Comparison of ENCODE assay signal across 9 cellular contexts in the genomic region with DNA sequence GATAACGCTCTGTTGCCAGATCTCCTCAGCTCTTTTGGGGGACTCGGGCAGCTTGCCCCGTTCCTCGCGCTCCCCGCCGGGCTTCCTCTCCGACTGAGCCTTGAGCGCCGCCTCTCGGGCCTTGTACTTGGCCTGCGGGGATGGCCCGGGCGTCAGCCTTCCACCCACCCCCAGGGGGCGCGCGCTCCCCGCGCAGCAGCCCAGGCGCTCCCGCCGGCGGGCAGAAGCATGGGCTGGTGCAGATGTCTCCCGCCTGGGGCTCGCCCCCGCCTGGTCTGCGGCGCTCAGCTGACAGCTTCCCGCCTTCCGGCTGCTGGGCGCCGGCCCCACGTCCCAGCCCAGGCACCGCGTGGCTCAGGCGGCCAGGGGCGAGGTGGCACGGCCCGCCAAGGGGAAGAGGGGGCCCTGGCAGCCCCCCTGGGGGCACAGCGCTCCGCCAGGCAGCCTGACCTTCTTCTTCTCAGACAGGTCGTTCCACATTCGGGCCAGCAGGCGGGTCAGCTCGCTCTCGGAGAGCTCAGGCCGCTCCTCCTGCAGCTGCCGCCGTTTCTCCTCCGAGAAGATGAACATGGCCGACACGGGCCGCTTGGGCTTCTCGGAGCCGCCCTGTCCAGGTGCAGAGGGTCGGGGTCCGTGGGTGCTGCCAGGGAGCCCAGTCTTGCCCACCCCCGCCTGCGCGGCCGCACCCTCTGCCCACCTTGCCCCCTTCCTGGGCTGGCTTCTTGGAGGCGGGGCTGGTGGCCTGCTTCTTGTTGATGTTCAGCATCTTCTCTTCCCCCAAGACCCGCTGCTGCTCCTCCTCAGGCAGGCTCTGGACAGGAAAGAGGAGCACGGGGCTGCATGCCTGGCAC. TPM values are rescaled to one million over a fixed set of nuclear protein-coding genes. Genes with fewer than 3 reads are reported as not detected.
DNase-seq lines count a peak whose midpoint lies in the region; ATAC-seq and TF ChIP-seq lines count a peak whose summit lies in the region.
"Had no signal": no experiment of that assay in that cellular context is flagged by ENCODE, and none has a peak within 500 bp of the region (broad histone marks: within the 10 kb centered on the region; RNA-seq: fewer than 3 reads in every experiment).

No MANE protein-coding gene starts in this region.

- peak in 2 of 4 donors; percentile 16 to 30 for TF ChIP-seq POLR2A in upper lobe of left lung (IDR thresholded peaks at IDR 0.05)

- no peaks in the 10 kb centered on the region for H3K27me3 Mint-ChIP-seq in activated naive CD4-positive, alpha-beta T cell treated with anti-CD3 and anti-CD28 coated beads, Interleukin-2, amount 50 U/mL, for 24 hours

- H3K4me3 Mint-ChIP-seq in activated naive CD4-positive, alpha-beta T cell treated with anti-CD3 and anti-CD28 coated beads, Interleukin-2, amount 50 U/mL, for 24 hours: peak overlapping the region; percentile 79

- H3K36me3 Mint-ChIP-seq in activated naive CD4-positive, alpha-beta T cell treated with anti-CD3 and anti-CD28 coated beads, Interleukin-2, amount 50 U/mL, for 24 hours: peaks cover 21% of the 10 kb centered on the region

- TF ChIP-seq EP300 in SK-N-SH (IDR thresholded peaks at IDR 0.05; ENCODE audit: borderline replicate concordance in 1 of 2, low read depth in 1 of 2, low read length in 1 of 2) (no peak), upper lobe of left lung (IDR thresholded peaks at IDR 0.05) (no peak)

- peaks cover 42 to 74% of the 10 kb centered on the region in 2 experiments for H3K36me3 ChIP-seq in SK-N-SH (replicated peaks in 1 of 2; ENCODE audit: control insufficient read depth in 1 of 2, insufficient read depth in 2 of 2, low read length in 1 of 2)
- H3K36me3 ChIP-seq in upper lobe of left lung: peaks cover 29 to 80% (median 64%) of the 10 kb centered on the region in 4 donors

- peak overlapping the region; percentile 93 for H3K27ac Mint-ChIP-seq in activated naive CD4-positive, alpha-beta T cell treated with anti-CD3 and anti-CD28 coated beads, Interleukin-2, amount 50 U/mL, for 24 hours

- WGBS in SK-N-SH (ENCODE audit: low lambda C conversion rate): 84% methylated on average over 36 of the region's 64 CpGs
- 3 to 54% methylated on average over 5 to 27 of the region's 64 CpGs for WGBS in upper lobe of left lung, 2 donors

- H3K27me3 ChIP-seq in SK-N-SH (ENCODE audit: insufficient read depth) (no peaks in the 10 kb centered on the region), upper lobe of left lung (no peaks in the 10 kb centered on the region)

- H3K9ac ChIP-seq in SK-N-SH: no peak overlapping the region

- DNase-seq in CD1c-positive myeloid dendritic cell (ENCODE audit: extremely low spot score): peak; percentile 96
- DNase-seq in HuH-7.5 (ENCODE audit: low spot score): peak; percentile 93
- DNase-seq in SK-N-SH: peak; percentile 92
- DNase-seq in Right ventricle myocardium inferior (ENCODE audit: missing footprints): peak; percentile 96
- peak; percentile 80 to 99 (median 88) for DNase-seq in posterior cingulate gyrus
- peak; percentile 95 to 98 for DNase-seq in upper lobe of left lung

- H3K4me1 ChIP-seq in SK-N-SH (ENCODE audit: control insufficient read depth in 1 of 2, insufficient read depth in 2 of 2, low read depth in 1 of 2, low read length in 1 of 2): 0 out of 4 replicates have a peak, but pooled peaks cover 0 to 4% of the 10 kb centered on the region in 2 experiments
- H3K4me1 ChIP-seq in upper lobe of left lung: peaks cover 13 to 20% (median 13%) of the 10 kb centered on the region in 4 donors

- peaks cover 35% of the 10 kb centered on the region for H3F3A ChIP-seq in SK-N-SH (replicated peaks; ENCODE audit: insufficient read depth)

- H3K9me3 Mint-ChIP-seq in activated naive CD4-positive, alpha-beta T cell treated with anti-CD3 and anti-CD28 coated beads, Interleukin-2, amount 50 U/mL, for 24 hours: no peaks in the 10 kb centered on the region

- no peaks in the 10 kb centered on the region for H3K9me2 ChIP-seq in SK-N-SH

- CTCF ChIA-PET in SK-N-SH (lab: Yijun Ruan, JAX): interaction anchor here (0.6 to 6.7 kb wide), 17 partner anchors 9 to 306 kb away, joined by 3 to 57 read pairs (median 7); a partner anchor contains a TSS

- TF ChIP-seq CTCF in SK-N-SH (IDR thresholded peaks at IDR 0.05) (peak; percentile 62), upper lobe of left lung (IDR thresholded peaks at IDR 0.05) (peak; percentile 99 to 100 (median 100))

- H3K9me3 ChIP-seq in SK-N-SH: no peaks in the 10 kb centered on the region
- no peaks in the 10 kb centered on the region for H3K9me3 ChIP-seq in upper lobe of left lung

- TF ChIP-seq RAD21 in SK-N-SH (IDR thresholded peaks at IDR 0.05; ENCODE audit: low read length): peak; percentile 70

- H4K20me1 ChIP-seq in SK-N-SH (ENCODE audit: insufficient read depth): peaks cover 14% of the 10 kb centered on the region; the same call in 1 of the 2 replicates

- POLR2A ChIA-PET in SK-N-SH (lab: Yijun Ruan, JAX): interaction anchor here (1.3 kb wide), 1 partner anchor 106 kb away, joined by 4 read pairs; no protein-coding TSS in a partner anchor

- H3K27ac ChIP-seq in SK-N-SH (ENCODE audit: low read depth in 2 of 2, low read length in 1 of 2): no peak overlapping the region
- H3K27ac ChIP-seq in upper lobe of left lung: peak overlapping the region in 3 of 4 donors; percentile 41 to 80 (median 55)

- H3K4me3 ChIP-seq in SK-N-SH (ENCODE audit: low read depth in 2 of 2, low read length in 1 of 2) (peak overlapping the region in 1 of 2 experiments; percentile 44; a peak in 1 of 4 replicates), upper lobe of left lung (peak overlapping the region in 2 of 4 donors; percentile 1 to 13)

- peaks cover 8% of the 10 kb centered on the region; the same call in 1 of the 2 replicates for H3K79me2 ChIP-seq in SK-N-SH (ENCODE audit: insufficient read depth)

- no peak overlapping the region for H2AFZ ChIP-seq in SK-N-SH (ENCODE audit: low read depth)

- intact Hi-C loops in Right ventricle myocardium inferior (cut with DNase I) (loop anchor here (1.0 to 5.0 kb wide), 2 partner anchors 121 to 312 kb away; no protein-coding TSS in a partner anchor), posterior cingulate gyrus (cut with DNase I) (loop anchor here (1.0 to 2.0 kb wide), 2 partner anchors 8 to 120 kb away; no protein-coding TSS in a partner anchor)

- H3K4me1 Mint-ChIP-seq in activated naive CD4-positive, alpha-beta T cell treated with anti-CD3 and anti-CD28 coated beads, Interleukin-2, amount 50 U/mL, for 24 hours: peaks cover 60% of the 10 kb centered on the region

- no peak overlapping the region for H3K4me2 ChIP-seq in SK-N-SH

- ATAC-seq in GM19455 (IDR thresholded peaks at IDR 0.05; ENCODE audit: unreplicated experiment) (peak; percentile 65), Right ventricle myocardium inferior (peak; percentile 93), upper lobe of left lung (ENCODE audit: low FRiP score in 2 of 2) (peak; percentile 94 to 98)

TF ChIP-seq in SK-N-SH, 30 proteins besides CTCF, POLR2A, EP300 and RAD21 (continues in another document):
- TF ChIP-seq RXRA (IDR thresholded peaks at IDR 0.05; ENCODE audit: borderline replicate concordance, low read depth): no peak
- TF ChIP-seq, protein P1, sequence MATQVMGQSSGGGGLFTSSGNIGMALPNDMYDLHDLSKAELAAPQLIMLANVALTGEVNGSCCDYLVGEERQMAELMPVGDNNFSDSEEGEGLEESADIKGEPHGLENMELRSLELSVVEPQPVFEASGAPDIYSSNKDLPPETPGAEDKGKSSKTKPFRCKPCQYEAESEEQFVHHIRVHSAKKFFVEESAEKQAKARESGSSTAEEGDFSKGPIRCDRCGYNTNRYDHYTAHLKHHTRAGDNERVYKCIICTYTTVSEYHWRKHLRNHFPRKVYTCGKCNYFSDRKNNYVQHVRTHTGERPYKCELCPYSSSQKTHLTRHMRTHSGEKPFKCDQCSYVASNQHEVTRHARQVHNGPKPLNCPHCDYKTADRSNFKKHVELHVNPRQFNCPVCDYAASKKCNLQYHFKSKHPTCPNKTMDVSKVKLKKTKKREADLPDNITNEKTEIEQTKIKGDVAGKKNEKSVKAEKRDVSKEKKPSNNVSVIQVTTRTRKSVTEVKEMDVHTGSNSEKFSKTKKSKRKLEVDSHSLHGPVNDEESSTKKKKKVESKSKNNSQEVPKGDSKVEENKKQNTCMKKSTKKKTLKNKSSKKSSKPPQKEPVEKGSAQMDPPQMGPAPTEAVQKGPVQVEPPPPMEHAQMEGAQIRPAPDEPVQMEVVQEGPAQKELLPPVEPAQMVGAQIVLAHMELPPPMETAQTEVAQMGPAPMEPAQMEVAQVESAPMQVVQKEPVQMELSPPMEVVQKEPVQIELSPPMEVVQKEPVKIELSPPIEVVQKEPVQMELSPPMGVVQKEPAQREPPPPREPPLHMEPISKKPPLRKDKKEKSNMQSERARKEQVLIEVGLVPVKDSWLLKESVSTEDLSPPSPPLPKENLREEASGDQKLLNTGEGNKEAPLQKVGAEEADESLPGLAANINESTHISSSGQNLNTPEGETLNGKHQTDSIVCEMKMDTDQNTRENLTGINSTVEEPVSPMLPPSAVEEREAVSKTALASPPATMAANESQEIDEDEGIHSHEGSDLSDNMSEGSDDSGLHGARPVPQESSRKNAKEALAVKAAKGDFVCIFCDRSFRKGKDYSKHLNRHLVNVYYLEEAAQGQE (IDR thresholded peaks at IDR 0.05; ENCODE audit: low read depth, low read length): no peak
- peak; percentile 59 for TF ChIP-seq SMC3 (IDR thresholded peaks at IDR 0.05; ENCODE audit: low read depth, low read length)

RNA-seq across cellular contexts. Expression of a gene that starts 8.9 kb away (rescaled TPM):
- 33.4 and 37.2 TPM in 2 replicates for polyA plus RNA-seq in SK-N-SH (2012; rRNA removed)
- 32.7 and 34.7 TPM in 2 replicates for polyA plus RNA-seq in SK-N-SH (2012; cell fraction: cytosol; rRNA removed)
- polyA plus RNA-seq in SK-N-SH (2012; cell fraction: nucleus; rRNA removed): 51.1 and 56.2 TPM in 2 replicates
- 57.5 TPM for total RNA-seq in Right ventricle myocardium inferior
- 10 to 100 TPM; 41.2 to 94.3 (median 67.6) TPM for total RNA-seq in upper lobe of left lung

RNA-seq across cellular contexts. Expression of a gene that starts 10.9 kb away (rescaled TPM):
- polyA plus RNA-seq in SK-N-SH (2012; rRNA removed): 47.7 and 57.9 TPM in 2 replicates
- polyA plus RNA-seq in SK-N-SH (2012; cell fraction: cytosol; rRNA removed): 40.2 and 42.2 TPM in 2 replicates
- polyA plus RNA-seq in SK-N-SH (2012; cell fraction: nucleus; rRNA removed): 140 and 171 TPM in 2 replicates
- total RNA-seq in Right ventricle myocardium inferior: 40.8 TPM
- total RNA-seq in upper lobe of left lung: 10 to 100 TPM; 41.4 to 79.0 (median 46.9) TPM

RNA-seq across cellular contexts. Expression of a gene that starts 23.8 kb away (rescaled TPM):
- 49.5 and 62.2 TPM in 2 replicates for polyA plus RNA-seq in SK-N-SH (2012; rRNA removed)
- polyA plus RNA-seq in SK-N-SH (2012; cell fraction: cytosol; rRNA removed): 22.1 and 29.1 TPM in 2 replicates
- polyA plus RNA-seq in SK-N-SH (2012; cell fraction: nucleus; rRNA removed): 195 and 198 TPM in 2 replicates
- total RNA-seq in Right ventricle myocardium inferior: 20.8 TPM
- 10 to 100 TPM; 28.5 to 46.1 (median 34.9) TPM for total RNA-seq in upper lobe of left lung

RNA-seq across cellular contexts. Expression of a gene that starts 40.1 kb away (rescaled TPM):
- not detected in 2 replicates for polyA plus RNA-seq in SK-N-SH (2012; rRNA removed)
- 0.01 and 0.03 TPM in 2 replicates for polyA plus RNA-seq in SK-N-SH (2012; cell fraction: cytosol; rRNA removed)
- 0.14 TPM in 2 replicates for polyA plus RNA-seq in SK-N-SH (2012; cell fraction: nucleus; rRNA removed)
- total RNA-seq in Right ventricle myocardium inferior (14.5 TPM), upper lobe of left lung (under 1 TPM in 1 of 6 donors, not detected in 5; 0.11 TPM)

RNA-seq across cellular contexts. Expression of a gene that starts 57.4 kb away (rescaled TPM):
- not detected in 2 replicates for polyA plus RNA-seq in SK-N-SH (2012; rRNA removed)
- not detected in 2 replicates for polyA plus RNA-seq in SK-N-SH (2012; cell fraction: cytosol; rRNA removed)
- polyA plus RNA-seq in SK-N-SH (2012; cell fraction: nucleus; rRNA removed): 0.08 TPM in 1 of 2 replicates, not detected in the other
- 0.08 TPM for total RNA-seq in Right ventricle myocardium inferior
- total RNA-seq in upper lobe of left lung: 1 to 10 TPM in 3 of 6 donors, under 1 TPM in 2, not detected in 1; 0.46 to 6.3 (median 1.0) TPM
- total RNA-seq: activated CD8-positive, alpha-beta memory T cell treated with anti-CD3 and anti-CD28 coated beads for 36 hours had no signal

Comparison
In these comparisons a context has a peak if more than half of its experiments do, and no peak if none do; other contexts are left out.
1. H3K27ac ChIP-seq: peak in upper lobe of left lung (3 of 4); none in SK-N-SH (0 of 2).
2. Peak in every context shown above with its lines, with median percentiles within 50 percentile points of each other: DNase-seq and ATAC-seq.